10 cellular contexts compared by ENCODE assay signal in genomic region chrX:53263597-53264094, GRCh38. TPM values are rescaled to one million over a fixed set of nuclear protein-coding genes. Genes with fewer than 3 reads are reported as not detected.
A peak's percentile ranks its signal among the peaks of the same experiment; 100 is the strongest.
DNase-seq lines count a peak whose midpoint lies in the region; ATAC-seq and TF ChIP-seq lines count a peak whose summit lies in the region.
"Had no signal": no experiment of that assay in that cellular context is flagged by ENCODE, and none has a peak within 500 bp of the region (broad histone marks: within the 10 kb centered on the region; RNA-seq: fewer than 3 reads in every experiment).

No MANE protein-coding gene starts in this region.

- no TSS peak for BruUV-seq in Calu3 (replicated peaks; lab: Mats Ljungman, UMichigan)

- H3K27me3 ChIP-seq in CD8-positive, alpha-beta memory T cell (ENCODE audit: insufficient read depth, low read length, poor library complexity, severe bottlenecking): no peaks in the 10 kb centered on the region

- POLR2A ChIA-PET in activated naive CD8-positive, alpha-beta T cell treated with anti-CD3 and anti-CD28 coated beads, Interleukin-2, amount 10 ng/mL, durations not matched to agents 7 days and 5 days (lab: Charles Lee): interaction anchor here (1.3 to 1.8 kb wide), 4 partner anchors 19 to 158 kb away, joined by 3 to 6 read pairs (median 4); partner anchors contain the start of gene SMC1A
- POLR2A ChIA-PET in CD8-positive, alpha-beta memory T cell (lab: Charles Lee): no interaction called here

- no peak overlapping the region for H3K4me3 ChIP-seq in NB4 (ENCODE audit: low read depth, low read length)
- H3K4me3 ChIP-seq in CD8-positive, alpha-beta memory T cell (ENCODE audit: low read length): no peak overlapping the region

- H3K4me1 ChIP-seq in CD8-positive, alpha-beta memory T cell (ENCODE audit: insufficient read depth, low read length): peaks cover 16% of the 10 kb centered on the region

- H3K27ac Mint-ChIP-seq in Calu3 (ENCODE audit: unreplicated experiment): peak overlapping the region; percentile 25
- peak overlapping the region; percentile 67 for H3K27ac Mint-ChIP-seq in activated naive CD8-positive, alpha-beta T cell treated with anti-CD3 and anti-CD28 coated beads, Interleukin-2, amount 10 ng/mL, durations not matched to agents 7 days and 5 days
- peak overlapping the region in 1 of 8 donors; percentile 43 for H3K27ac Mint-ChIP-seq in CD8-positive, alpha-beta memory T cell

- no peaks in the 10 kb centered on the region for H3K36me3 ChIP-seq in CD8-positive, alpha-beta memory T cell (ENCODE audit: insufficient read depth, low read length)

- H3K4me3 Mint-ChIP-seq in Calu3 (ENCODE audit: low read depth, unreplicated experiment): peak overlapping the region; percentile 25
- H3K4me3 Mint-ChIP-seq in activated naive CD8-positive, alpha-beta T cell treated with anti-CD3 and anti-CD28 coated beads, Interleukin-2, amount 10 ng/mL, durations not matched to agents 7 days and 5 days: peak overlapping the region; percentile 72
- H3K4me3 Mint-ChIP-seq in CD8-positive, alpha-beta memory T cell: peak overlapping the region in 1 of 7 donors; percentile 46

- H3K36me3 Mint-ChIP-seq in Calu3 (ENCODE audit: insufficient read depth, unreplicated experiment): peaks cover 21% of the 10 kb centered on the region
- no peaks in the 10 kb centered on the region for H3K36me3 Mint-ChIP-seq in activated naive CD8-positive, alpha-beta T cell treated with anti-CD3 and anti-CD28 coated beads, Interleukin-2, amount 10 ng/mL, durations not matched to agents 7 days and 5 days
- H3K36me3 Mint-ChIP-seq in CD8-positive, alpha-beta memory T cell: peaks cover 0 to 1% (median 0%) of the 10 kb centered on the region in 3 donors

- TF ChIP-seq CTCF in Calu3 (IDR thresholded peaks at IDR 0.05; ENCODE audit: unreplicated experiment) (no peak), NB4 (IDR thresholded peaks at IDR 0.05; ENCODE audit: low read depth, low read length) (no peak), omental fat pad (IDR thresholded peaks at IDR 0.05) (no peak), GM13976 (IDR thresholded peaks at IDR 0.05; ENCODE audit: borderline replicate concordance, control extremely low read depth, extremely low read depth, insufficient read depth, missing control alignments) (no peak)

- TF ChIP-seq POLR2A in NB4 (IDR thresholded peaks at IDR 0.05; ENCODE audit: extremely low read depth, insufficient read length): no peak

- H3K9me3 Mint-ChIP-seq in Calu3 (ENCODE audit: low read depth, unreplicated experiment): no peaks in the 10 kb centered on the region
- no peaks in the 10 kb centered on the region for H3K9me3 Mint-ChIP-seq in activated naive CD8-positive, alpha-beta T cell treated with anti-CD3 and anti-CD28 coated beads, Interleukin-2, amount 10 ng/mL, durations not matched to agents 7 days and 5 days
- no peaks in the 10 kb centered on the region for H3K9me3 Mint-ChIP-seq in CD8-positive, alpha-beta memory T cell

- H3K4me1 Mint-ChIP-seq in Calu3 (ENCODE audit: low read depth, unreplicated experiment): peaks cover 47% of the 10 kb centered on the region
- peaks cover 28% of the 10 kb centered on the region for H3K4me1 Mint-ChIP-seq in activated naive CD8-positive, alpha-beta T cell treated with anti-CD3 and anti-CD28 coated beads, Interleukin-2, amount 10 ng/mL, durations not matched to agents 7 days and 5 days
- H3K4me1 Mint-ChIP-seq in CD8-positive, alpha-beta memory T cell: peaks cover 29 to 30% (median 30%) of the 10 kb centered on the region in 3 donors

- peak; percentile 12 for ATAC-seq in activated naive CD8-positive, alpha-beta T cell treated with anti-CD3 and anti-CD28 coated beads, Interleukin-2, amount 10 ng/mL, durations not matched to agents 7 days and 5 days (ENCODE audit: low read depth)
- ATAC-seq in omental fat pad (ENCODE audit: low FRiP score) (peak; percentile 65), HG03432 (IDR thresholded peaks at IDR 0.05; ENCODE audit: unreplicated experiment) (no peak), HG03159 (IDR thresholded peaks at IDR 0.05; ENCODE audit: unreplicated experiment) (no peak)

- in situ Hi-C loops in GM13976 (cut with MboI; ENCODE audit: low sequenced_read_pairs, unreplicated experiment): no loop called here

- intact Hi-C loops in Calu3 (cut with micrococcal nuclease; ENCODE audit: unreplicated experiment): no loop called here

- no peak overlapping the region for H3K27ac ChIP-seq in CD8-positive, alpha-beta memory T cell (ENCODE audit: low read depth, low read length)

- DNase-seq in Calu3: peak; percentile 39
- DNase-seq in NB4 (ENCODE audit: low read depth): peak; percentile 78
- DNase-seq in activated naive CD8-positive, alpha-beta T cell treated with anti-CD3 and anti-CD28 coated beads, Interleukin-2, amount 10 ng/mL, durations not matched to agents 7 days and 5 days: no peak
- DNase-seq in omental fat pad (ENCODE audit: low spot score): no peak
- DNase-seq in GM13976 (ENCODE audit: low spot score): no peak
- DNase-seq in CD8-positive, alpha-beta memory T cell: no peak
- DNase-seq: NCI-H2107, posterior cingulate gyrus had no signal

- no peaks in the 10 kb centered on the region for H3K27me3 Mint-ChIP-seq in Calu3 (ENCODE audit: unreplicated experiment)
- peaks cover 5% of the 10 kb centered on the region for H3K27me3 Mint-ChIP-seq in activated naive CD8-positive, alpha-beta T cell treated with anti-CD3 and anti-CD28 coated beads, Interleukin-2, amount 10 ng/mL, durations not matched to agents 7 days and 5 days
- peaks cover 0 to 13% of the 10 kb centered on the region in 2 donors for H3K27me3 Mint-ChIP-seq in CD8-positive, alpha-beta memory T cell

- H3K9me3 ChIP-seq in CD8-positive, alpha-beta memory T cell (ENCODE audit: low read length): no peaks in the 10 kb centered on the region

- CTCF ChIA-PET in Calu3 (lab: Charles Lee): interaction anchor here (0.6 to 1.2 kb wide), 2 partner anchors 14 to 779 kb away, joined by 4 read pairs; no protein-coding TSS in a partner anchor
- CTCF ChIA-PET in CD8-positive, alpha-beta memory T cell (lab: Charles Lee): interaction anchor here (1.1 kb wide), 1 partner anchor 20 kb away, joined by 4 read pairs; no protein-coding TSS in a partner anchor

RNA-seq across cellular contexts. Expression of gene IQSEC2, which starts 17.7 kb away (rescaled TPM):
- total RNA-seq in Calu3 (2022) (14.1 and 15.2 TPM in 2 replicates), omental fat pad (10 to 100 TPM; 12.2 to 14.8 (median 14.0) TPM)
- total RNA-seq in activated naive CD8-positive, alpha-beta T cell treated with anti-CD3 and anti-CD28 coated beads, Interleukin-2, amount 10 ng/mL, durations not matched to agents 7 days and 5 days: under 1 TPM; 0.82 to 0.83 TPM
- total RNA-seq in CD8-positive, alpha-beta memory T cell: under 1 TPM; 0.29 to 0.96 TPM
- 0.35 TPM for polyA plus RNA-seq in CD8-positive, alpha-beta memory T cell

RNA-seq across cellular contexts. Expression of gene KDM5C, which starts 38.6 kb away (rescaled TPM):
- total RNA-seq in Calu3 (2022) (91.6 and 98.4 TPM in 2 replicates), omental fat pad (100 to 1,000 TPM in 2 of 4 donors, 10 to 100 TPM in 2; 74.9 to 101 (median 93.1) TPM)
- 100 to 1,000 TPM in 1 of 2 experiments, 10 to 100 TPM in 1; 97.8 to 108 TPM for total RNA-seq in activated naive CD8-positive, alpha-beta T cell treated with anti-CD3 and anti-CD28 coated beads, Interleukin-2, amount 10 ng/mL, durations not matched to agents 7 days and 5 days
- total RNA-seq in CD8-positive, alpha-beta memory T cell: 10 to 100 TPM; 85.3 to 86.4 TPM
- polyA plus RNA-seq in CD8-positive, alpha-beta memory T cell: 39.1 TPM

Comparison
In these comparisons a context has a peak if more than half of its experiments do, and no peak if none do; other contexts are left out.
1. DNase-seq: peak in Calu3 (single experiment) and NB4 (single experiment); none in activated naive CD8-positive, alpha-beta T cell treated with anti-CD3 and anti-CD28 coated beads, Interleukin-2, amount 10 ng/mL, durations not matched to agents 7 days and 5 days (single experiment), omental fat pad (single experiment), GM13976 (single experiment) and CD8-positive, alpha-beta memory T cell (0 of 5).
2. ATAC-seq: peak in activated naive CD8-positive, alpha-beta T cell treated with anti-CD3 and anti-CD28 coated beads, Interleukin-2, amount 10 ng/mL, durations not matched to agents 7 days and 5 days (single experiment) and omental fat pad (single experiment); none in HG03432 (single experiment) and HG03159 (single experiment).